Comparison of ENCODE assay signal across 3 cellular contexts in the genomic region with DNA sequence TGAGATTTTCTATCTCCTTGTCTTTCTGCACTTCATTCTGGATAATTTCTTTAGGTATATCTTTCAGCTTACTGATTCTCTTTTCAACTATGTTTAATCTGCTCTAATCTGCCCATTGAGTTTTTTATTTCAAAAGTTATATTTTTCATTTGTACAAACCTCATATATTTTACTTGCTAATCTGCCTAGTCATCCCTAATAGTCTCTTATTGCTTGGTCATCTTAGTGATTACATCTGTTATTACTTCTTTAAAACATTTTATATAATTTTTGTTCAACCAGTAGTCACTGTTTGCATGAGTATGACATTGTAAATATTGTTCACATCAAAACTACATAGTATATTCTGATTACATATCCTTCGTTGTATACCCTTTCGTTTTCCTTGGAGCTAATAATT.
TF ChIP-seq lines count a peak whose summit lies in the region.

No MANE protein-coding gene starts in this region.

TF ChIP-seq in SK-N-SH treated with all-trans-retinoic acid at 6 μM for 48 hours, 23 proteins besides CTCF, POLR2A, EP300 and RAD21:
- TF ChIP-seq, protein P1, sequence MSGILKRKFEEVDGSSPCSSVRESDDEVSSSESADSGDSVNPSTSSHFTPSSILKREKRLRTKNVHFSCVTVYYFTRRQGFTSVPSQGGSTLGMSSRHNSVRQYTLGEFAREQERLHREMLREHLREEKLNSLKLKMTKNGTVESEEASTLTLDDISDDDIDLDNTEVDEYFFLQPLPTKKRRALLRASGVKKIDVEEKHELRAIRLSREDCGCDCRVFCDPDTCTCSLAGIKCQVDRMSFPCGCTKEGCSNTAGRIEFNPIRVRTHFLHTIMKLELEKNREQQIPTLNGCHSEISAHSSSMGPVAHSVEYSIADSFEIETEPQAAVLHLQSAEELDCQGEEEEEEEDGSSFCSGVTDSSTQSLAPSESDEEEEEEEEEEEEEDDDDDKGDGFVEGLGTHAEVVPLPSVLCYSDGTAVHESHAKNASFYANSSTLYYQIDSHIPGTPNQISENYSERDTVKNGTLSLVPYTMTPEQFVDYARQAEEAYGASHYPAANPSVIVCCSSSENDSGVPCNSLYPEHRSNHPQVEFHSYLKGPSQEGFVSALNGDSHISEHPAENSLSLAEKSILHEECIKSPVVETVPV (CRISPR knock-in tag; IDR thresholded peaks at IDR 0.05), result no peak
- TF ChIP-seq SNAI2 (CRISPR knock-in tag; IDR thresholded peaks at IDR 0.05) (no peak), ISL1 (CRISPR knock-in tag; IDR thresholded peaks at IDR 0.05) (no peak), ARNTL (CRISPR knock-in tag; IDR thresholded peaks at IDR 0.05; ENCODE audit: borderline replicate concordance, low read depth) (no peak), ZFP30 (CRISPR knock-in tag; IDR thresholded peaks at IDR 0.05) (peak; percentile 84)
- TF ChIP-seq, protein P2, sequence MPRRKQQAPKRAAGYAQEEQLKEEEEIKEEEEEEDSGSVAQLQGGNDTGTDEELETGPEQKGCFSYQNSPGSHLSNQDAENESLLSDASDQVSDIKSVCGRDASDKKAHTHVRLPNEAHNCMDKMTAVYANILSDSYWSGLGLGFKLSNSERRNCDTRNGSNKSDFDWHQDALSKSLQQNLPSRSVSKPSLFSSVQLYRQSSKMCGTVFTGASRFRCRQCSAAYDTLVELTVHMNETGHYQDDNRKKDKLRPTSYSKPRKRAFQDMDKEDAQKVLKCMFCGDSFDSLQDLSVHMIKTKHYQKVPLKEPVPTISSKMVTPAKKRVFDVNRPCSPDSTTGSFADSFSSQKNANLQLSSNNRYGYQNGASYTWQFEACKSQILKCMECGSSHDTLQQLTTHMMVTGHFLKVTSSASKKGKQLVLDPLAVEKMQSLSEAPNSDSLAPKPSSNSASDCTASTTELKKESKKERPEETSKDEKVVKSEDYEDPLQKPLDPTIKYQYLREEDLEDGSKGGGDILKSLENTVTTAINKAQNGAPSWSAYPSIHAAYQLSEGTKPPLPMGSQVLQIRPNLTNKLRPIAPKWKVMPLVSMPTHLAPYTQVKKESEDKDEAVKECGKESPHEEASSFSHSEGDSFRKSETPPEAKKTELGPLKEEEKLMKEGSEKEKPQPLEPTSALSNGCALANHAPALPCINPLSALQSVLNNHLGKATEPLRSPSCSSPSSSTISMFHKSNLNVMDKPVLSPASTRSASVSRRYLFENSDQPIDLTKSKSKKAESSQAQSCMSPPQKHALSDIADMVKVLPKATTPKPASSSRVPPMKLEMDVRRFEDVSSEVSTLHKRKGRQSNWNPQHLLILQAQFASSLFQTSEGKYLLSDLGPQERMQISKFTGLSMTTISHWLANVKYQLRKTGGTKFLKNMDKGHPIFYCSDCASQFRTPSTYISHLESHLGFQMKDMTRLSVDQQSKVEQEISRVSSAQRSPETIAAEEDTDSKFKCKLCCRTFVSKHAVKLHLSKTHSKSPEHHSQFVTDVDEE (CRISPR knock-in tag; IDR thresholded peaks at IDR 0.05), result no peak

TF ChIP-seq in SK-N-SH, 30 proteins besides CTCF, POLR2A, EP300 and RAD21:
- no peak for TF ChIP-seq NRF1 (IDR thresholded peaks at IDR 0.05; ENCODE audit: low read depth, low read length)
- no peak for TF ChIP-seq NFIC (IDR thresholded peaks at IDR 0.05; ENCODE audit: borderline replicate concordance)
- TF ChIP-seq, protein P3, sequence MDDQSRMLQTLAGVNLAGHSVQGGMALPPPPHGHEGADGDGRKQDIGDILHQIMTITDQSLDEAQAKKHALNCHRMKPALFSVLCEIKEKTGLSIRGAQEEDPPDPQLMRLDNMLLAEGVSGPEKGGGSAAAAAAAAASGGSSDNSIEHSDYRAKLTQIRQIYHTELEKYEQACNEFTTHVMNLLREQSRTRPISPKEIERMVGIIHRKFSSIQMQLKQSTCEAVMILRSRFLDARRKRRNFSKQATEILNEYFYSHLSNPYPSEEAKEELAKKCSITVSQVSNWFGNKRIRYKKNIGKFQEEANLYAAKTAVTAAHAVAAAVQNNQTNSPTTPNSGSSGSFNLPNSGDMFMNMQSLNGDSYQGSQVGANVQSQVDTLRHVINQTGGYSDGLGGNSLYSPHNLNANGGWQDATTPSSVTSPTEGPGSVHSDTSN (IDR thresholded peaks at IDR 0.05), result no peak
- TF ChIP-seq TEAD4 (IDR thresholded peaks at IDR 0.05; ENCODE audit: borderline replicate concordance, insufficient read depth), result no peak
- TF ChIP-seq YY1 (IDR thresholded peaks at IDR 0.05; ENCODE audit: low read depth), result no peak
- no peak for TF ChIP-seq SIN3A (IDR thresholded peaks at IDR 0.05; ENCODE audit: borderline replicate concordance, low read depth, low read length)
- no peak for TF ChIP-seq CHD2 (IDR thresholded peaks at IDR 0.05; ENCODE audit: low read length, partially characterized antibody)
- TF ChIP-seq FOSL2 (IDR thresholded peaks at IDR 0.05; ENCODE audit: borderline replicate concordance, low read depth), result no peak
- TF ChIP-seq TCF12 (IDR thresholded peaks at IDR 0.05), result no peak
- no peak for TF ChIP-seq JUND (IDR thresholded peaks at IDR 0.05)
- TF ChIP-seq, protein P4, sequence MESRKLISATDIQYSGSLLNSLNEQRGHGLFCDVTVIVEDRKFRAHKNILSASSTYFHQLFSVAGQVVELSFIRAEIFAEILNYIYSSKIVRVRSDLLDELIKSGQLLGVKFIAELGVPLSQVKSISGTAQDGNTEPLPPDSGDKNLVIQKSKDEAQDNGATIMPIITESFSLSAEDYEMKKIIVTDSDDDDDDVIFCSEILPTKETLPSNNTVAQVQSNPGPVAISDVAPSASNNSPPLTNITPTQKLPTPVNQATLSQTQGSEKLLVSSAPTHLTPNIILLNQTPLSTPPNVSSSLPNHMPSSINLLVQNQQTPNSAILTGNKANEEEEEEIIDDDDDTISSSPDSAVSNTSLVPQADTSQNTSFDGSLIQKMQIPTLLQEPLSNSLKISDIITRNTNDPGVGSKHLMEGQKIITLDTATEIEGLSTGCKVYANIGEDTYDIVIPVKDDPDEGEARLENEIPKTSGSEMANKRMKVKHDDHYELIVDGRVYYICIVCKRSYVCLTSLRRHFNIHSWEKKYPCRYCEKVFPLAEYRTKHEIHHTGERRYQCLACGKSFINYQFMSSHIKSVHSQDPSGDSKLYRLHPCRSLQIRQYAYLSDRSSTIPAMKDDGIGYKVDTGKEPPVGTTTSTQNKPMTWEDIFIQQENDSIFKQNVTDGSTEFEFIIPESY (IDR thresholded peaks at IDR 0.05; ENCODE audit: borderline replicate concordance, low read depth), result no peak
- TF ChIP-seq SMC3 (IDR thresholded peaks at IDR 0.05; ENCODE audit: low read depth, low read length), result no peak
- TF ChIP-seq RFX5 (IDR thresholded peaks at IDR 0.05; ENCODE audit: low read length), result no peak
- TF ChIP-seq FOXM1 (IDR thresholded peaks at IDR 0.05; ENCODE audit: low read depth), result no peak

TF ChIP-seq in K562, 482 proteins besides CTCF, POLR2A, EP300 and RAD21:
- TF ChIP-seq, protein P5, sequence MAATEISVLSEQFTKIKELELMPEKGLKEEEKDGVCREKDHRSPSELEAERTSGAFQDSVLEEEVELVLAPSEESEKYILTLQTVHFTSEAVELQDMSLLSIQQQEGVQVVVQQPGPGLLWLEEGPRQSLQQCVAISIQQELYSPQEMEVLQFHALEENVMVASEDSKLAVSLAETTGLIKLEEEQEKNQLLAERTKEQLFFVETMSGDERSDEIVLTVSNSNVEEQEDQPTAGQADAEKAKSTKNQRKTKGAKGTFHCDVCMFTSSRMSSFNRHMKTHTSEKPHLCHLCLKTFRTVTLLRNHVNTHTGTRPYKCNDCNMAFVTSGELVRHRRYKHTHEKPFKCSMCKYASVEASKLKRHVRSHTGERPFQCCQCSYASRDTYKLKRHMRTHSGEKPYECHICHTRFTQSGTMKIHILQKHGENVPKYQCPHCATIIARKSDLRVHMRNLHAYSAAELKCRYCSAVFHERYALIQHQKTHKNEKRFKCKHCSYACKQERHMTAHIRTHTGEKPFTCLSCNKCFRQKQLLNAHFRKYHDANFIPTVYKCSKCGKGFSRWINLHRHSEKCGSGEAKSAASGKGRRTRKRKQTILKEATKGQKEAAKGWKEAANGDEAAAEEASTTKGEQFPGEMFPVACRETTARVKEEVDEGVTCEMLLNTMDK (IDR thresholded peaks at IDR 0.05; ENCODE audit: borderline replicate concordance, insufficient read depth, low read depth, low read length, poor library complexity, severe bottlenecking), result no peak
- TF ChIP-seq ZNF316 (IDR thresholded peaks at IDR 0.05) (peak; percentile 64), ZKSCAN3 (CRISPR knock-in tag; IDR thresholded peaks at IDR 0.05) (no peak)
